14 cellular contexts compared by ENCODE assay signal in genomic region chr15:74251187-74251811, GRCh38. TPM values are rescaled to one million over a fixed set of nuclear protein-coding genes. Genes with fewer than 3 reads are reported as not detected.
DNase-seq lines count a peak whose midpoint lies in the region; ATAC-seq and TF ChIP-seq lines count a peak whose summit lies in the region.
"Had no signal": no experiment of that assay in that cellular context is flagged by ENCODE, and none has a peak within 500 bp of the region (broad histone marks: within the 10 kb centered on the region; RNA-seq: fewer than 3 reads in every experiment).

No MANE protein-coding gene starts in this region.

- no peaks in the 10 kb centered on the region for H3K27me3 ChIP-seq in heart left ventricle
- H3K27me3 ChIP-seq: BLaER1 treated with 17β-estradiol and CSF1 and Interleukin-3, amounts not matched to agents 10 nM and 100 nM had no signal

- peak; percentile 19 for DNase-seq in COLO668 (lab: John Stamatoyannopoulos, UW; ENCODE audit: unreplicated experiment)
- peak; percentile 83 to 94 (median 89) for DNase-seq in heart left ventricle
- peak; percentile 90 for DNase-seq in pons (ENCODE audit: low spot score)
- no peak for DNase-seq in central memory CD4-positive, alpha-beta T cell
- DNase-seq in activated T-cell treated with anti-CD3 and anti-CD28 coated beads, Interleukin-2, amount 50 U/mL, for 48 hours = no peak
- DNase-seq in AML-193 (lab: John Stamatoyannopoulos, UW) = no peak
- DNase-seq in T-helper 2 cell = no peak
- DNase-seq: activated T-cell treated with anti-CD3 and anti-CD28 coated beads for 4 hours; NCI-H1105; stimulated activated CD4-positive, alpha-beta T cell treated with anti-CD3 and anti-CD28 coated beads, Interleukin-2, amount 100 ng/mL, for 24 hours; stimulated activated naive B cell treated with anti-CD40 and anti-IgM and Interleukin-4, amounts not matched to agents 10 μg/mL and 1 μg/mL and 100 μg/mL, for 72 hours had no signal

- H3K9me3 ChIP-seq in heart left ventricle = no peaks in the 10 kb centered on the region
- H3K9me3 ChIP-seq: BLaER1 treated with 17β-estradiol and CSF1 and Interleukin-3, amounts not matched to agents 10 nM and 100 nM had no signal

- peak in 1 of 12 donors; percentile 3 for TF ChIP-seq CTCF in heart left ventricle (IDR thresholded peaks at IDR 0.05)

- H3K36me3 ChIP-seq in heart left ventricle = no peaks in the 10 kb centered on the region
- H3K36me3 ChIP-seq: BLaER1 treated with 17β-estradiol and CSF1 and Interleukin-3, amounts not matched to agents 10 nM and 100 nM had no signal

- 45 to 58% (median 49%) methylated on average over 4 to 5 of the region's 5 CpGs for WGBS in heart left ventricle, 4 donors

- intact Hi-C loops in heart left ventricle (cut with DNase I) = loop anchor here in 3 of 10 donors (5.0 to 10.0 kb wide), 3 partner anchors 36 to 54 kb away; no protein-coding TSS in a partner anchor

- peak overlapping the region in 8 of 12 donors; percentile 20 to 77 (median 48) for H3K27ac ChIP-seq in heart left ventricle
- H3K27ac ChIP-seq: BLaER1 treated with 17β-estradiol and CSF1 and Interleukin-3, amounts not matched to agents 10 nM and 100 nM had no signal

- no peak overlapping the region for H3K4me3 ChIP-seq in heart left ventricle
- H3K4me3 ChIP-seq: BLaER1 treated with 17β-estradiol and CSF1 and Interleukin-3, amounts not matched to agents 10 nM and 100 nM had no signal

- ATAC-seq in SK-N-SH treated with all-trans-retinoic acid at 6 μM for 48 hours = peak; percentile 50
- ATAC-seq in heart left ventricle = peak; percentile 97 to 98 (median 98)

- TF ChIP-seq POLR2A in heart left ventricle (IDR thresholded peaks at IDR 0.05) = no peak

- peaks cover 0 to 31% (median 15%) of the 10 kb centered on the region in 12 donors for H3K4me1 ChIP-seq in heart left ventricle
- H3K4me1 ChIP-seq: BLaER1 treated with 17β-estradiol and CSF1 and Interleukin-3, amounts not matched to agents 10 nM and 100 nM had no signal

TF ChIP-seq in SK-N-SH treated with all-trans-retinoic acid at 6 μM for 48 hours, 23 proteins besides CTCF, POLR2A, EP300 and RAD21:
- no peak for TF ChIP-seq BACH2 (CRISPR knock-in tag; IDR thresholded peaks at IDR 0.05; ENCODE audit: borderline replicate concordance)
- no peak for TF ChIP-seq ZC3H10 (CRISPR knock-in tag; IDR thresholded peaks at IDR 0.05)
- TF ChIP-seq ARNTL (CRISPR knock-in tag; IDR thresholded peaks at IDR 0.05; ENCODE audit: borderline replicate concordance, low read depth) = no peak
- no peak for TF ChIP-seq ESRRG (CRISPR knock-in tag; IDR thresholded peaks at IDR 0.05)
- no peak for TF ChIP-seq GLIS3 (CRISPR knock-in tag; IDR thresholded peaks at IDR 0.05)
- no peak for TF ChIP-seq ZFP3 (CRISPR knock-in tag; IDR thresholded peaks at IDR 0.05)
- TF ChIP-seq CSDC2 (CRISPR knock-in tag; IDR thresholded peaks at IDR 0.05) = no peak

RNA-seq across cellular contexts. Expression of gene CCDC33, which starts 15.2 kb away (rescaled TPM):
- not detected for total RNA-seq in heart left ventricle
- polyA plus RNA-seq in heart left ventricle = under 1 TPM in 1 of 2 donors, not detected in 1; 0.08 TPM
- total RNA-seq: liver had no signal
- polyA plus RNA-seq: liver had no signal

RNA-seq across cellular contexts. Expression of gene STRA6, which starts 48.7 kb away (rescaled TPM):
- total RNA-seq in heart left ventricle = under 1 TPM in 2 of 9 donors, not detected in 7; 0.14 to 0.24 TPM
- polyA plus RNA-seq in heart left ventricle = under 1 TPM in 1 of 2 donors, not detected in 1; 0.08 TPM
- polyA plus RNA-seq: liver had no signal

Comparison
In these comparisons a context has a peak if more than half of its experiments do, and no peak if none do; other contexts are left out.
1. DNase-seq: peak in COLO668 (single experiment), heart left ventricle (5 of 5) and pons (single experiment); none in central memory CD4-positive, alpha-beta T cell (single experiment), activated T-cell treated with anti-CD3 and anti-CD28 coated beads, Interleukin-2, amount 50 U/mL, for 48 hours (0 of 2), AML-193 (0 of 2) and T-helper 2 cell (0 of 5).